Comparison of ENCODE assay signal across 2 cellular contexts in genomic region chr7:44772867-44773266, GRCh38.
A peak's percentile ranks its signal among the peaks of the same experiment; 100 is the strongest.
TF ChIP-seq lines count a peak whose summit lies in the region.

No MANE protein-coding gene starts in this region.

TF ChIP-seq in HEK293, 187 proteins besides CTCF, POLR2A, EP300 and RAD21:
- TF ChIP-seq BCL6B (tag by site-specific recombination; IDR thresholded peaks at IDR 0.05) (no peak), TCF7L2 (IDR thresholded peaks at IDR 0.05; ENCODE audit: borderline replicate concordance, low read depth, low read length) (no peak), PRDM1 (tag by site-specific recombination; IDR thresholded peaks at IDR 0.05) (no peak), ZNF610 (tag by site-specific recombination; IDR thresholded peaks at IDR 0.05; ENCODE audit: borderline replicate concordance) (no peak)

TF ChIP-seq in K562, 482 proteins besides CTCF, POLR2A, EP300 and RAD21:
- peak; percentile 34; the same call in 1 of the 2 replicates for TF ChIP-seq ZNF384 (IDR thresholded peaks at IDR 0.05; ENCODE audit: low read depth, low read length)
- TF ChIP-seq ZNF586 (CRISPR knock-in tag; conservative IDR thresholded peaks at IDR 0.05) = no peak
